ENCODE assay signal across 1 cellular context in the genomic region with DNA sequence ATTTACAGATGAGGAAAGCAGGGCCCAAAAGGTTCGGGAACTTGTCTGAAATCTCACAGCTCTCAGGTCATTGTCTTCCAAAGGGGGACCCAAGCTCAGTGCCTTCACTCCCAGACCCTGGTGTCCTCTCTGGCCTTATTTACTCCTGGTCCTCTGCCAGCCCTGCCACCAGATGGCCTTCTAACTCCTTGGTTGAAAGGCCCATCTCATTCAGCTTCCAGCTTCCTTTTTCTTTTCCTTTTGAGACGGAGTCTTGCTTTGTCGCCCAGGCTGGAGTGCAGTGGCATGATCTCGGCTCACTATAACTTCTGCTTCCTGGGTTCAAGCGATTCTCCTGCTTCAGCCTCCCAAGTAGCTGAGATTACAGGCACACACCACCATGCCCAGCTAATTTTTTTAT.
TF ChIP-seq lines count a peak whose summit lies in the region.

No MANE protein-coding gene starts in this region.

TF ChIP-seq in GM12878, 131 proteins besides CTCF, POLR2A, EP300 and RAD21:
- TF ChIP-seq EED (IDR thresholded peaks at IDR 0.05; ENCODE audit: low read depth) (peak; percentile 69), IKZF2 (IDR thresholded peaks at IDR 0.05) (peak; percentile 70 to 79), ETV6 (conservative IDR thresholded peaks at IDR 0.05 in 1 of 2, IDR thresholded peaks at IDR 0.05 in 1 of 2; ENCODE audit: borderline replicate concordance in 1 of 2, low read depth in 1 of 2) (peak in 1 of 2 experiments; percentile 50; a peak in 1 of 4 replicates), FOXK2 (IDR thresholded peaks at IDR 0.05) (peak; percentile 43), FOXM1 (IDR thresholded peaks at IDR 0.05; ENCODE audit: low read depth, low read length) (peak; percentile 59; the same call in 1 of the 2 replicates), IKZF1 (conservative IDR thresholded peaks at IDR 0.05) (peak; percentile 74; the same call in 1 of the 2 replicates), POU2F2 (IDR thresholded peaks at IDR 0.05; ENCODE audit: borderline replicate concordance, low read depth, low read length) (peak; percentile 18; the same call in 1 of the 3 replicates), YY1 (IDR thresholded peaks at IDR 0.05; ENCODE audit: low read depth, low read length) (peak; percentile 70), SPI1 (IDR thresholded peaks at IDR 0.05; ENCODE audit: borderline replicate concordance, insufficient read depth, low read depth, low read length) (peak; percentile 17; the same call in 1 of the 2 replicates), NBN (IDR thresholded peaks at IDR 0.05) (peak; percentile 50; the same call in 1 of the 2 replicates), SMC3 (IDR thresholded peaks at IDR 0.05; ENCODE audit: borderline replicate concordance, low read length) (peak; percentile 95)
- TF ChIP-seq, protein P1, sequence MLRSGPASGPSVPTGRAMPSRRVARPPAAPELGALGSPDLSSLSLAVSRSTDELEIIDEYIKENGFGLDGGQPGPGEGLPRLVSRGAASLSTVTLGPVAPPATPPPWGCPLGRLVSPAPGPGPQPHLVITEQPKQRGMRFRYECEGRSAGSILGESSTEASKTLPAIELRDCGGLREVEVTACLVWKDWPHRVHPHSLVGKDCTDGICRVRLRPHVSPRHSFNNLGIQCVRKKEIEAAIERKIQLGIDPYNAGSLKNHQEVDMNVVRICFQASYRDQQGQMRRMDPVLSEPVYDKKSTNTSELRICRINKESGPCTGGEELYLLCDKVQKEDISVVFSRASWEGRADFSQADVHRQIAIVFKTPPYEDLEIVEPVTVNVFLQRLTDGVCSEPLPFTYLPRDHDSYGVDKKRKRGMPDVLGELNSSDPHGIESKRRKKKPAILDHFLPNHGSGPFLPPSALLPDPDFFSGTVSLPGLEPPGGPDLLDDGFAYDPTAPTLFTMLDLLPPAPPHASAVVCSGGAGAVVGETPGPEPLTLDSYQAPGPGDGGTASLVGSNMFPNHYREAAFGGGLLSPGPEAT (IDR thresholded peaks at IDR 0.05; ENCODE audit: low read depth) = peak; percentile 53
- TF ChIP-seq, protein P2, sequence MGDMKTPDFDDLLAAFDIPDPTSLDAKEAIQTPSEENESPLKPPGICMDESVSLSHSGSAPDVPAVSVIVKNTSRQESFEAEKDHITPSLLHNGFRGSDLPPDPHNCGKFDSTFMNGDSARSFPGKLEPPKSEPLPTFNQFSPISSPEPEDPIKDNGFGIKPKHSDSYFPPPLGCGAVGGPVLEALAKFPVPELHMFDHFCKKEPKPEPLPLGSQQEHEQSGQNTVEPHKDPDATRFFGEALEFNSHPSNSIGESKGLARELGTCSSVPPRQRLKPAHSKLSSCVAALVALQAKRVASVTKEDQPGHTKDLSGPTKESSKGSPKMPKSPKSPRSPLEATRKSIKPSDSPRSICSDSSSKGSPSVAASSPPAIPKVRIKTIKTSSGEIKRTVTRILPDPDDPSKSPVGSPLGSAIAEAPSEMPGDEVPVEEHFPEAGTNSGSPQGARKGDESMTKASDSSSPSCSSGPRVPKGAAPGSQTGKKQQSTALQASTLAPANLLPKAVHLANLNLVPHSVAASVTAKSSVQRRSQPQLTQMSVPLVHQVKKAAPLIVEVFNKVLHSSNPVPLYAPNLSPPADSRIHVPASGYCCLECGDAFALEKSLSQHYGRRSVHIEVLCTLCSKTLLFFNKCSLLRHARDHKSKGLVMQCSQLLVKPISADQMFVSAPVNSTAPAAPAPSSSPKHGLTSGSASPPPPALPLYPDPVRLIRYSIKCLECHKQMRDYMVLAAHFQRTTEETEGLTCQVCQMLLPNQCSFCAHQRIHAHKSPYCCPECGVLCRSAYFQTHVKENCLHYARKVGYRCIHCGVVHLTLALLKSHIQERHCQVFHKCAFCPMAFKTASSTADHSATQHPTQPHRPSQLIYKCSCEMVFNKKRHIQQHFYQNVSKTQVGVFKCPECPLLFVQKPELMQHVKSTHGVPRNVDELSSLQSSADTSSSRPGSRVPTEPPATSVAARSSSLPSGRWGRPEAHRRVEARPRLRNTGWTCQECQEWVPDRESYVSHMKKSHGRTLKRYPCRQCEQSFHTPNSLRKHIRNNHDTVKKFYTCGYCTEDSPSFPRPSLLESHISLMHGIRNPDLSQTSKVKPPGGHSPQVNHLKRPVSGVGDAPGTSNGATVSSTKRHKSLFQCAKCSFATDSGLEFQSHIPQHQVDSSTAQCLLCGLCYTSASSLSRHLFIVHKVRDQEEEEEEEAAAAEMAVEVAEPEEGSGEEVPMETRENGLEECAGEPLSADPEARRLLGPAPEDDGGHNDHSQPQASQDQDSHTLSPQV (IDR thresholded peaks at IDR 0.05) = peak; percentile 47; the same call in 1 of the 2 replicates
- TF ChIP-seq, protein P3, sequence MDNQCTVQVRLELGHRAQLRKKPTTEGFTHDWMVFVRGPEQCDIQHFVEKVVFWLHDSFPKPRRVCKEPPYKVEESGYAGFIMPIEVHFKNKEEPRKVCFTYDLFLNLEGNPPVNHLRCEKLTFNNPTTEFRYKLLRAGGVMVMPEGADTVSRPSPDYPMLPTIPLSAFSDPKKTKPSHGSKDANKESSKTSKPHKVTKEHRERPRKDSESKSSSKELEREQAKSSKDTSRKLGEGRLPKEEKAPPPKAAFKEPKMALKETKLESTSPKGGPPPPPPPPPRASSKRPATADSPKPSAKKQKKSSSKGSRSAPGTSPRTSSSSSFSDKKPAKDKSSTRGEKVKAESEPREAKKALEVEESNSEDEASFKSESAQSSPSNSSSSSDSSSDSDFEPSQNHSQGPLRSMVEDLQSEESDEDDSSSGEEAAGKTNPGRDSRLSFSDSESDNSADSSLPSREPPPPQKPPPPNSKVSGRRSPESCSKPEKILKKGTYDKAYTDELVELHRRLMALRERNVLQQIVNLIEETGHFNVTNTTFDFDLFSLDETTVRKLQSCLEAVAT (IDR thresholded peaks at IDR 0.05) = peak; percentile 60
- TF ChIP-seq, protein P4, sequence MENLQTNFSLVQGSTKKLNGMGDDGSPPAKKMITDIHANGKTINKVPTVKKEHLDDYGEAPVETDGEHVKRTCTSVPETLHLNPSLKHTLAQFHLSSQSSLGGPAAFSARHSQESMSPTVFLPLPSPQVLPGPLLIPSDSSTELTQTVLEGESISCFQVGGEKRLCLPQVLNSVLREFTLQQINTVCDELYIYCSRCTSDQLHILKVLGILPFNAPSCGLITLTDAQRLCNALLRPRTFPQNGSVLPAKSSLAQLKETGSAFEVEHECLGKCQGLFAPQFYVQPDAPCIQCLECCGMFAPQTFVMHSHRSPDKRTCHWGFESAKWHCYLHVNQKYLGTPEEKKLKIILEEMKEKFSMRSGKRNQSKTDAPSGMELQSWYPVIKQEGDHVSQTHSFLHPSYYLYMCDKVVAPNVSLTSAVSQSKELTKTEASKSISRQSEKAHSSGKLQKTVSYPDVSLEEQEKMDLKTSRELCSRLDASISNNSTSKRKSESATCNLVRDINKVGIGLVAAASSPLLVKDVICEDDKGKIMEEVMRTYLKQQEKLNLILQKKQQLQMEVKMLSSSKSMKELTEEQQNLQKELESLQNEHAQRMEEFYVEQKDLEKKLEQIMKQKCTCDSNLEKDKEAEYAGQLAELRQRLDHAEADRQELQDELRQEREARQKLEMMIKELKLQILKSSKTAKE (IDR thresholded peaks at IDR 0.05; ENCODE audit: low read depth, poor library complexity, severe bottlenecking) = peak; percentile 37
